Comparison of ENCODE assay signal across 10 cellular contexts in genomic region chr4:87053802-87054767, GRCh38.
DNase-seq lines count a peak whose midpoint lies in the region; ATAC-seq and TF ChIP-seq lines count a peak whose summit lies in the region.
"Had no signal": no experiment of that assay in that cellular context is flagged by ENCODE, and none has a peak within 500 bp of the region (broad histone marks: within the 10 kb centered on the region; RNA-seq: fewer than 3 reads in every experiment).

No MANE protein-coding gene starts in this region.

- no peak for TF ChIP-seq EP300 in transverse colon (IDR thresholded peaks at IDR 0.05; ENCODE audit: low read depth)

- peaks cover 0 to 2% (median 0%) of the 10 kb centered on the region in 4 donors for H3K36me3 ChIP-seq in liver (ENCODE audit: control insufficient read depth in 4 of 4, insufficient read depth in 3 of 4, low read depth in 1 of 4, low read length in 3 of 4)
- no peaks in the 10 kb centered on the region for H3K36me3 ChIP-seq in transverse colon
- no peaks in the 10 kb centered on the region for H3K36me3 ChIP-seq in smooth muscle cell (ENCODE audit: low read depth)

- peaks cover 39% of the 10 kb centered on the region for H3K36me3 Mint-ChIP-seq in activated CD4-positive, alpha-beta memory T cell treated with anti-CD3 and anti-CD28 coated beads for 36 hours
- peaks cover 51% of the 10 kb centered on the region for H3K36me3 Mint-ChIP-seq in activated CD4-positive, alpha-beta memory T cell treated with anti-CD3 and anti-CD28 coated beads, Interleukin-2, amount 10 ng/mL, durations not matched to agents 7 days and 5 days (ENCODE audit: low read depth)
- peaks cover 58% of the 10 kb centered on the region for H3K36me3 Mint-ChIP-seq in activated T-helper 2 cell treated with anti-CD3 and anti-CD28 coated beads, Interferon-gamma antibody, Interleukin-2, Interleukin-4, amounts not matched to agents 10 μg/mL and 5 μg/mL and 100 μg/mL, durations not matched to agents 14 hours and 24 hours and 36 hours (ENCODE audit: low read depth)

- CTCF ChIA-PET in activated CD4-positive, alpha-beta memory T cell treated with anti-CD3 and anti-CD28 coated beads for 36 hours (lab: Charles Lee) = interaction anchor here (0.6 to 3.5 kb wide), 5 partner anchors 13 to 132 kb away, joined by 3 to 13 read pairs (median 5); partner anchors contain the start of gene AFF1
- CTCF ChIA-PET in activated CD4-positive, alpha-beta memory T cell treated with anti-CD3 and anti-CD28 coated beads, Interleukin-2, amount 10 ng/mL, durations not matched to agents 7 days and 5 days (lab: Charles Lee) = interaction anchor here (1.1 to 1.3 kb wide), 3 partner anchors 11 to 48 kb away, joined by 3 to 4 read pairs (median 3); no protein-coding TSS in a partner anchor

- H4K20me1 ChIP-seq in smooth muscle cell (ENCODE audit: low read depth) = peaks cover 85% of the 10 kb centered on the region

- intact Hi-C loops in activated CD4-positive, alpha-beta memory T cell treated with anti-CD3 and anti-CD28 coated beads for 36 hours (cut with micrococcal nuclease) = loop anchor here (1.0 kb wide), 6 partner anchors 7 to 115 kb away; no protein-coding TSS in a partner anchor
- intact Hi-C loops in activated T-helper 2 cell treated with anti-CD3 and anti-CD28 coated beads, Interferon-gamma antibody, Interleukin-2, Interleukin-4, amounts not matched to agents 10 μg/mL and 5 μg/mL and 100 μg/mL, durations not matched to agents 14 hours and 24 hours and 36 hours (cut with micrococcal nuclease) = no loop called here
- intact Hi-C loops in transverse colon (cut with DNase I; ENCODE audit: low total_unique reads) = loop anchor here (10.0 kb wide), 1 partner anchor 49 kb away; no protein-coding TSS in a partner anchor

- no peak overlapping the region for H3K4me2 ChIP-seq in smooth muscle cell

- H3K27ac ChIP-seq in liver (ENCODE audit: low read depth in 1 of 2, low read length in 2 of 2) (peak overlapping the region; percentile 8 to 11), transverse colon (peak overlapping the region; percentile 71 to 84 (median 78)), smooth muscle cell (ENCODE audit: low read depth) (no peak overlapping the region)

- H3K4me3 Mint-ChIP-seq in activated CD4-positive, alpha-beta memory T cell treated with anti-CD3 and anti-CD28 coated beads for 36 hours = peak overlapping the region; percentile 6
- no peak overlapping the region for H3K4me3 Mint-ChIP-seq in activated CD4-positive, alpha-beta memory T cell treated with anti-CD3 and anti-CD28 coated beads, Interleukin-2, amount 10 ng/mL, durations not matched to agents 7 days and 5 days
- H3K4me3 Mint-ChIP-seq in activated T-helper 2 cell treated with anti-CD3 and anti-CD28 coated beads, Interferon-gamma antibody, Interleukin-2, Interleukin-4, amounts not matched to agents 10 μg/mL and 5 μg/mL and 100 μg/mL, durations not matched to agents 14 hours and 24 hours and 36 hours (ENCODE audit: low read depth) = no peak overlapping the region
- H3K4me3 Mint-ChIP-seq: activated B cell treated with CpG ODN at 0.5 μM for 24 hours had no signal

- no peak for TF ChIP-seq CTCF in liver (IDR thresholded peaks at IDR 0.05; ENCODE audit: low read depth, low read length, missing input control)
- TF ChIP-seq CTCF in transverse colon (IDR thresholded peaks at IDR 0.05) = no peak
- no peak for TF ChIP-seq CTCF in smooth muscle cell (IDR thresholded peaks at IDR 0.05; ENCODE audit: borderline replicate concordance, insufficient read depth, poor library complexity, severe bottlenecking)

- no peaks in the 10 kb centered on the region for H3K9me3 Mint-ChIP-seq in activated CD4-positive, alpha-beta memory T cell treated with anti-CD3 and anti-CD28 coated beads for 36 hours
- H3K9me3 Mint-ChIP-seq in activated CD4-positive, alpha-beta memory T cell treated with anti-CD3 and anti-CD28 coated beads, Interleukin-2, amount 10 ng/mL, durations not matched to agents 7 days and 5 days = no peaks in the 10 kb centered on the region
- H3K9me3 Mint-ChIP-seq in activated T-helper 2 cell treated with anti-CD3 and anti-CD28 coated beads, Interferon-gamma antibody, Interleukin-2, Interleukin-4, amounts not matched to agents 10 μg/mL and 5 μg/mL and 100 μg/mL, durations not matched to agents 14 hours and 24 hours and 36 hours = no peaks in the 10 kb centered on the region
- H3K9me3 Mint-ChIP-seq: activated B cell treated with CpG ODN at 0.5 μM for 24 hours had no signal

- TF ChIP-seq POLR2A in transverse colon (IDR thresholded peaks at IDR 0.05) = no peak

- H3K4me1 ChIP-seq in liver (ENCODE audit: control insufficient read depth in 4 of 4, insufficient read depth in 4 of 4, low read length in 3 of 4) = peaks cover 13 to 42% (median 21%) of the 10 kb centered on the region in 4 donors
- H3K4me1 ChIP-seq in transverse colon = peaks cover 50 to 91% (median 55%) of the 10 kb centered on the region in 4 donors
- peaks cover 56% of the 10 kb centered on the region for H3K4me1 ChIP-seq in smooth muscle cell (ENCODE audit: low read depth)

- H3K9ac ChIP-seq in liver (ENCODE audit: low read depth in 1 of 2, low read length in 2 of 2) (no peak overlapping the region), smooth muscle cell (ENCODE audit: low read depth) (no peak overlapping the region)

- DNase-seq in activated CD4-positive, alpha-beta memory T cell treated with anti-CD3 and anti-CD28 coated beads for 36 hours = no peak
- DNase-seq in activated CD4-positive, alpha-beta memory T cell treated with anti-CD3 and anti-CD28 coated beads, Interleukin-2, amount 10 ng/mL, durations not matched to agents 7 days and 5 days = no peak
- DNase-seq in activated T-helper 2 cell treated with anti-CD3 and anti-CD28 coated beads, Interferon-gamma antibody, Interleukin-2, Interleukin-4, amounts not matched to agents 10 μg/mL and 5 μg/mL and 100 μg/mL, durations not matched to agents 14 hours and 24 hours and 36 hours (ENCODE audit: low spot score) = no peak
- DNase-seq in transverse colon (no peak), smooth muscle cell (lab: John Stamatoyannopoulos, UW; ENCODE audit: unreplicated experiment) (no peak), NCI-H526 treated with DMSO at 0.1 percent for 48 hours (lab: John Stamatoyannopoulos, UW) (no peak)
- DNase-seq: activated B cell treated with CpG ODN at 0.5 μM for 24 hours, NCI-H2227 treated with DMSO at 0.1 percent for 48 hours had no signal

- WGBS in liver = 48% methylated on average over 10 of the region's 10 CpGs
- WGBS in transverse colon (ENCODE audit: low coverage in 1 of 2), 2 donors = 68 to 71% methylated on average over 6 to 10 of the region's 10 CpGs
- 76% methylated on average over 10 of the region's 10 CpGs for WGBS in smooth muscle cell (ENCODE audit: low lambda C conversion rate)

- H3K27me3 ChIP-seq in liver (ENCODE audit: control insufficient read depth in 4 of 4, insufficient read depth in 4 of 4, low read length in 3 of 4) = no peaks in the 10 kb centered on the region
- H3K27me3 ChIP-seq in transverse colon = no peaks in the 10 kb centered on the region
- no peaks in the 10 kb centered on the region for H3K27me3 ChIP-seq in smooth muscle cell (ENCODE audit: low read depth)

- H3F3A ChIP-seq in smooth muscle cell (ENCODE audit: low read depth) = peaks cover 8% of the 10 kb centered on the region

- no peak overlapping the region for H2AFZ ChIP-seq in smooth muscle cell (ENCODE audit: low read depth)

- peak overlapping the region; percentile 57 for H3K27ac Mint-ChIP-seq in activated CD4-positive, alpha-beta memory T cell treated with anti-CD3 and anti-CD28 coated beads for 36 hours
- H3K27ac Mint-ChIP-seq in activated CD4-positive, alpha-beta memory T cell treated with anti-CD3 and anti-CD28 coated beads, Interleukin-2, amount 10 ng/mL, durations not matched to agents 7 days and 5 days = no peak overlapping the region
- H3K27ac Mint-ChIP-seq in activated T-helper 2 cell treated with anti-CD3 and anti-CD28 coated beads, Interferon-gamma antibody, Interleukin-2, Interleukin-4, amounts not matched to agents 10 μg/mL and 5 μg/mL and 100 μg/mL, durations not matched to agents 14 hours and 24 hours and 36 hours = peak overlapping the region; percentile 78

- ATAC-seq in GM18502 (IDR thresholded peaks at IDR 0.05; ENCODE audit: poor library complexity, unreplicated experiment) = no peak

- in situ Hi-C loops in transverse colon (cut with MboI; ENCODE audit: low pct_ligation_motif_present in 1 of 4, low pct_unique_long_range_greater_than_20kb in 1 of 4, low sequenced_read_pairs in 3 of 4) = no loop called here

- no peak for TF ChIP-seq RAD21 in liver (IDR thresholded peaks at IDR 0.05)

- H3K9me3 ChIP-seq in liver (ENCODE audit: control insufficient read depth in 4 of 4, low read length in 3 of 4) = no peaks in the 10 kb centered on the region
- H3K9me3 ChIP-seq in transverse colon = no peaks in the 10 kb centered on the region
- no peaks in the 10 kb centered on the region for H3K9me3 ChIP-seq in smooth muscle cell (replicated peaks; ENCODE audit: low read depth)

- H3K79me2 ChIP-seq in smooth muscle cell (ENCODE audit: low read depth) = peaks cover 12% of the 10 kb centered on the region

- POLR2A ChIA-PET in activated CD4-positive, alpha-beta memory T cell treated with anti-CD3 and anti-CD28 coated beads for 36 hours (lab: Charles Lee) = interaction anchor here (0.5 to 2.3 kb wide), 10 partner anchors 18 to 120 kb away, joined by 3 to 13 read pairs (median 4); partner anchors contain the start of gene AFF1
- POLR2A ChIA-PET in activated CD4-positive, alpha-beta memory T cell treated with anti-CD3 and anti-CD28 coated beads, Interleukin-2, amount 10 ng/mL, durations not matched to agents 7 days and 5 days (lab: Charles Lee) = interaction anchor here (1.3 to 1.4 kb wide), 2 partner anchors 13 to 120 kb away, joined by 3 to 4 read pairs; partner anchors contain the start of gene AFF1

- no peaks in the 10 kb centered on the region for H3K27me3 Mint-ChIP-seq in activated CD4-positive, alpha-beta memory T cell treated with anti-CD3 and anti-CD28 coated beads for 36 hours
- H3K27me3 Mint-ChIP-seq in activated CD4-positive, alpha-beta memory T cell treated with anti-CD3 and anti-CD28 coated beads, Interleukin-2, amount 10 ng/mL, durations not matched to agents 7 days and 5 days = no peaks in the 10 kb centered on the region
- no peaks in the 10 kb centered on the region for H3K27me3 Mint-ChIP-seq in activated T-helper 2 cell treated with anti-CD3 and anti-CD28 coated beads, Interferon-gamma antibody, Interleukin-2, Interleukin-4, amounts not matched to agents 10 μg/mL and 5 μg/mL and 100 μg/mL, durations not matched to agents 14 hours and 24 hours and 36 hours (ENCODE audit: low read depth)
- H3K27me3 Mint-ChIP-seq: activated B cell treated with CpG ODN at 0.5 μM for 24 hours had no signal

- H3K4me1 Mint-ChIP-seq in activated CD4-positive, alpha-beta memory T cell treated with anti-CD3 and anti-CD28 coated beads for 36 hours (ENCODE audit: low read depth) = peaks cover 86% of the 10 kb centered on the region
- peaks cover 64% of the 10 kb centered on the region for H3K4me1 Mint-ChIP-seq in activated CD4-positive, alpha-beta memory T cell treated with anti-CD3 and anti-CD28 coated beads, Interleukin-2, amount 10 ng/mL, durations not matched to agents 7 days and 5 days
- H3K4me1 Mint-ChIP-seq in activated T-helper 2 cell treated with anti-CD3 and anti-CD28 coated beads, Interferon-gamma antibody, Interleukin-2, Interleukin-4, amounts not matched to agents 10 μg/mL and 5 μg/mL and 100 μg/mL, durations not matched to agents 14 hours and 24 hours and 36 hours (ENCODE audit: low read depth) = peaks cover 67% of the 10 kb centered on the region

- no peak overlapping the region for H3K4me3 ChIP-seq in liver (ENCODE audit: low read depth in 1 of 3, low read length in 3 of 3)
- H3K4me3 ChIP-seq in transverse colon = no peak overlapping the region
- no peak overlapping the region for H3K4me3 ChIP-seq in smooth muscle cell
